12 cellular contexts compared by ENCODE assay signal in genomic region chr15:48592221-48592731, GRCh38. TPM values are rescaled to one million over a fixed set of nuclear protein-coding genes. Genes with fewer than 3 reads are reported as not detected.
A peak's percentile ranks its signal among the peaks of the same experiment; 100 is the strongest.
DNase-seq lines count a peak whose midpoint lies in the region; ATAC-seq and TF ChIP-seq lines count a peak whose summit lies in the region.
"Had no signal": no experiment of that assay in that cellular context is flagged by ENCODE, and none has a peak within 500 bp of the region (broad histone marks: within the 10 kb centered on the region; RNA-seq: fewer than 3 reads in every experiment).

No MANE protein-coding gene starts in this region.

- H3K4me1 ChIP-seq in A673 (ENCODE audit: insufficient read depth, low read length, poor library complexity, severe bottlenecking) = peaks cover under 1% of the 10 kb centered on the region
- peaks cover 6% of the 10 kb centered on the region; the same call in 1 of the 2 replicates for H3K4me1 ChIP-seq in HAP-1

- CTCF ChIA-PET in A673 (lab: Charles Lee) = no interaction called here

- peaks cover 2% of the 10 kb centered on the region for H3K27me3 Mint-ChIP-seq in activated naive CD8-positive, alpha-beta T cell treated with anti-CD3 and anti-CD28 coated beads, Interleukin-2, amount 50 U/mL, for 24 hours

- H3K36me3 Mint-ChIP-seq in activated naive CD8-positive, alpha-beta T cell treated with anti-CD3 and anti-CD28 coated beads, Interleukin-2, amount 50 U/mL, for 24 hours (ENCODE audit: low read depth) = no peaks in the 10 kb centered on the region
- H3K36me3 Mint-ChIP-seq: CD4-positive, CD25-positive, alpha-beta regulatory T cell had no signal

- no peaks in the 10 kb centered on the region for H3K36me3 ChIP-seq in A673 (ENCODE audit: insufficient read depth, low read length, poor library complexity, severe bottlenecking)
- no peaks in the 10 kb centered on the region for H3K36me3 ChIP-seq in HAP-1 (replicated peaks)

- H3K9me3 ChIP-seq in A673 (ENCODE audit: low read depth, low read length, poor library complexity, severe bottlenecking) (no peaks in the 10 kb centered on the region), HAP-1 (no peaks in the 10 kb centered on the region)

- no peak overlapping the region for H3K4me3 Mint-ChIP-seq in activated naive CD8-positive, alpha-beta T cell treated with anti-CD3 and anti-CD28 coated beads, Interleukin-2, amount 50 U/mL, for 24 hours
- H3K4me3 Mint-ChIP-seq: CD4-positive, CD25-positive, alpha-beta regulatory T cell had no signal

- no peaks in the 10 kb centered on the region for H3K4me1 Mint-ChIP-seq in activated naive CD8-positive, alpha-beta T cell treated with anti-CD3 and anti-CD28 coated beads, Interleukin-2, amount 50 U/mL, for 24 hours
- H3K4me1 Mint-ChIP-seq: CD4-positive, CD25-positive, alpha-beta regulatory T cell had no signal

- no TSS peak for BruUV-seq in A673 (replicated peaks; lab: Mats Ljungman, UMichigan)

- intact Hi-C loops in A673 (cut with micrococcal nuclease; ENCODE audit: unreplicated experiment) = no loop called here

- no peak for TF ChIP-seq CTCF in A673 (conservative IDR thresholded peaks at IDR 0.05; ENCODE audit: low read depth, low read length)

- in situ Hi-C loops in HAP-1 (cut with MboI; ENCODE audit: low sequenced_read_pairs) = no loop called here

- POLR2A ChIA-PET in A673 (lab: Charles Lee; ENCODE audit: low non-redundant PET) = no interaction called here

- H3K27ac ChIP-seq in A673 (ENCODE audit: low read depth, low read length, poor library complexity, severe bottlenecking) = no peak overlapping the region
- H3K27ac ChIP-seq: skin epidermis had no signal

- ATAC-seq in activated naive CD8-positive, alpha-beta T cell treated with anti-CD3 and anti-CD28 coated beads, Interleukin-2, amount 50 U/mL, for 24 hours = peak; percentile 49
- no peak for ATAC-seq in GM21447 (IDR thresholded peaks at IDR 0.05; ENCODE audit: unreplicated experiment)
- ATAC-seq in HG03108 (IDR thresholded peaks at IDR 0.05; ENCODE audit: unreplicated experiment) = no peak

- no peak overlapping the region for H3K27ac Mint-ChIP-seq in activated naive CD8-positive, alpha-beta T cell treated with anti-CD3 and anti-CD28 coated beads, Interleukin-2, amount 50 U/mL, for 24 hours
- H3K27ac Mint-ChIP-seq: CD4-positive, CD25-positive, alpha-beta regulatory T cell had no signal

- H3K9me3 Mint-ChIP-seq in activated naive CD8-positive, alpha-beta T cell treated with anti-CD3 and anti-CD28 coated beads, Interleukin-2, amount 50 U/mL, for 24 hours = no peaks in the 10 kb centered on the region

- H3K4me3 ChIP-seq in A673 (ENCODE audit: low read depth, low read length, poor library complexity, severe bottlenecking) = no peak overlapping the region
- no peak overlapping the region for H3K4me3 ChIP-seq in HAP-1
- H3K4me3 ChIP-seq: skin epidermis had no signal

- DNase-seq in A673 (ENCODE audit: low spot score) = peak; percentile 28
- DNase-seq in HAP-1 (ENCODE audit: low spot score in 2 of 2) = peak; percentile 48 to 53
- no peak for DNase-seq in activated naive CD8-positive, alpha-beta T cell treated with anti-CD3 and anti-CD28 coated beads, Interleukin-2, amount 50 U/mL, for 24 hours
- DNase-seq in iris pigment epithelial cell (ENCODE audit: low read depth) = peak; percentile 100
- DNase-seq in DMS79 treated with DMSO at 0.1 percent for 48 hours (lab: John Stamatoyannopoulos, UW) = no peak
- DNase-seq in epidermal melanocyte (ENCODE audit: insufficient read length, low spot score) = no peak
- DNase-seq: CD4-positive, CD25-positive, alpha-beta regulatory T cell; NCI-H1105; stimulated activated naive CD4-positive, alpha-beta T cell had no signal

- no peaks in the 10 kb centered on the region for H3K27me3 ChIP-seq in A673 (replicated peaks; ENCODE audit: insufficient read depth, low read depth, low read length, poor library complexity)
- H3K27me3 ChIP-seq in HAP-1 (ENCODE audit: low read depth) = no peaks in the 10 kb centered on the region

RNA-seq across cellular contexts. Expression of gene FBN1, which starts 53.2 kb away (rescaled TPM):
- total RNA-seq in A673 (2021) = 25.4 and 25.8 TPM in 2 replicates

Comparison
In these comparisons a context has a peak if more than half of its experiments do, and no peak if none do; other contexts are left out.
1. DNase-seq: peak in A673 (single experiment), HAP-1 (2 of 2) and iris pigment epithelial cell (single experiment); none in activated naive CD8-positive, alpha-beta T cell treated with anti-CD3 and anti-CD28 coated beads, Interleukin-2, amount 50 U/mL, for 24 hours (single experiment), DMS79 treated with DMSO at 0.1 percent for 48 hours (single experiment) and epidermal melanocyte (single experiment).